ENCODE assay signal across 26 cellular contexts in genomic region chr2:45257820-45258219, GRCh38.
A peak's percentile ranks its signal among the peaks of the same experiment; 100 is the strongest.
DNase-seq lines count a peak whose midpoint lies in the region; ATAC-seq and TF ChIP-seq lines count a peak whose summit lies in the region.
"Had no signal": no experiment of that assay in that cellular context is flagged by ENCODE, and none has a peak within 500 bp of the region (broad histone marks: within the 10 kb centered on the region; RNA-seq: fewer than 3 reads in every experiment).

No MANE protein-coding gene starts in this region.

- H3K27ac ChIP-seq in vagina = no peak overlapping the region
- H3K27ac ChIP-seq: cardiac muscle cell, colonic mucosa, epithelial cell of prostate, left lung, SJSA1, testis, uterus had no signal

- H3K27ac Mint-ChIP-seq in brain = peak overlapping the region in 4 of 5 experiments; percentile 17 to 70 (median 64)
- H3K27ac Mint-ChIP-seq: activated CD4-positive, alpha-beta T cell treated with anti-CD3 and anti-CD28 coated beads, Interleukin-2, amount 10 ng/mL, durations not matched to agents 7 days and 5 days; activated naive CD4-positive, alpha-beta T cell treated with anti-CD3 and anti-CD28 coated beads, Interleukin-2, amount 50 U/mL, for 72 hours; CD4-positive, alpha-beta memory T cell had no signal

- TF ChIP-seq CTCF in brain (conservative IDR thresholded peaks at IDR 0.05) = no peak
- no peak for TF ChIP-seq CTCF in vagina (IDR thresholded peaks at IDR 0.05)

- H3K4me3 Mint-ChIP-seq in brain = no peak overlapping the region
- H3K4me3 Mint-ChIP-seq: activated CD4-positive, alpha-beta T cell treated with anti-CD3 and anti-CD28 coated beads, Interleukin-2, amount 10 ng/mL, durations not matched to agents 7 days and 5 days; CD4-positive, alpha-beta memory T cell; naive B cell had no signal

- no peaks in the 10 kb centered on the region for H3K36me3 Mint-ChIP-seq in brain
- H3K36me3 Mint-ChIP-seq: activated naive CD4-positive, alpha-beta T cell treated with anti-CD3 and anti-CD28 coated beads, Interleukin-2, amount 50 U/mL, for 72 hours; CD4-positive, alpha-beta memory T cell; naive B cell had no signal

- no peak for ATAC-seq in HG02870 (IDR thresholded peaks at IDR 0.05; ENCODE audit: unreplicated experiment)
- ATAC-seq: activated naive CD4-positive, alpha-beta T cell treated with anti-CD3 and anti-CD28 coated beads, Interleukin-2, amount 50 U/mL, for 72 hours; left lung; stimulated activated naive CD8-positive, alpha-beta T cell treated with anti-CD3 and anti-CD28 coated beads, Interleukin-15, Interleukin-2, amounts not matched to agents 100 U/mL and 50 U/mL, for 24 hours had no signal

- no peaks in the 10 kb centered on the region for H3K27me3 Mint-ChIP-seq in brain

- DNase-seq in NCI-H748 (lab: John Stamatoyannopoulos, UW; ENCODE audit: unreplicated experiment) (peak; percentile 39), NCI-H748 treated with DMSO at 0.1 percent for 48 hours (lab: John Stamatoyannopoulos, UW) (no peak), mesenteric fat pad (ENCODE audit: low spot score) (peak; percentile 45), vagina (ENCODE audit: extremely low spot score in 2 of 2) (peak; percentile 58 to 77), activated gamma-delta T cell (lab: John Stamatoyannopoulos, UW) (no peak), HT-29 (ENCODE audit: low spot score) (no peak)
- DNase-seq: activated CD4-positive, alpha-beta T cell treated with anti-CD3 and anti-CD28 coated beads, Interleukin-2, amount 10 ng/mL, durations not matched to agents 7 days and 5 days; CD4-positive, alpha-beta memory T cell; colonic mucosa; effector CD4-positive, alpha-beta T cell; EL; GOT3; left lung; naive B cell; NCI-H2029 treated with DMSO at 0.1 percent for 48 hours; occipital lobe; stimulated activated naive CD8-positive, alpha-beta T cell treated with anti-CD3 and anti-CD28 coated beads, Interleukin-15, Interleukin-2, amounts not matched to agents 100 U/mL and 50 U/mL, for 24 hours; T1000; testis; uterus had no signal

- H3K9me3 Mint-ChIP-seq in brain = no peaks in the 10 kb centered on the region
- H3K9me3 Mint-ChIP-seq: activated CD4-positive, alpha-beta T cell treated with anti-CD3 and anti-CD28 coated beads, Interleukin-2, amount 10 ng/mL, durations not matched to agents 7 days and 5 days; activated naive CD4-positive, alpha-beta T cell treated with anti-CD3 and anti-CD28 coated beads, Interleukin-2, amount 50 U/mL, for 72 hours; CD4-positive, alpha-beta memory T cell; naive B cell had no signal

- H3K27me3 ChIP-seq in vagina = no peaks in the 10 kb centered on the region
- H3K27me3 ChIP-seq: cardiac muscle cell, colonic mucosa, left lung, SJSA1, testis, uterus had no signal

- no peaks in the 10 kb centered on the region for H3K4me1 ChIP-seq in vagina
- H3K4me1 ChIP-seq: colonic mucosa, left lung, testis, uterus had no signal

- no peaks in the 10 kb centered on the region for H3K36me3 ChIP-seq in vagina
- H3K36me3 ChIP-seq: cardiac muscle cell, colonic mucosa, left lung, SJSA1, uterus had no signal

- H3K4me1 Mint-ChIP-seq in brain = peaks cover 68% of the 10 kb centered on the region
- H3K4me1 Mint-ChIP-seq: activated CD4-positive, alpha-beta T cell treated with anti-CD3 and anti-CD28 coated beads, Interleukin-2, amount 10 ng/mL, durations not matched to agents 7 days and 5 days; CD4-positive, alpha-beta memory T cell had no signal

- no peaks in the 10 kb centered on the region for H3K9me3 ChIP-seq in vagina
- H3K9me3 ChIP-seq: colonic mucosa, left lung, SJSA1, testis, uterus had no signal

- H3K4me3 ChIP-seq in vagina = no peak overlapping the region
- H3K4me3 ChIP-seq: cardiac muscle cell, colonic mucosa, left lung, SJSA1, testis, uterus had no signal

- intact Hi-C loops in vagina (cut with DNase I) = no loop called here

- no peak for TF ChIP-seq POLR2A in vagina (IDR thresholded peaks at IDR 0.05)

Comparison
In these comparisons a context has a peak if more than half of its experiments do, and no peak if none do; other contexts are left out.
1. DNase-seq: peak in NCI-H748 (single experiment), mesenteric fat pad (single experiment) and vagina (2 of 2); none in NCI-H748 treated with DMSO at 0.1 percent for 48 hours (single experiment), activated gamma-delta T cell (single experiment) and HT-29 (single experiment).